8 cellular contexts compared by ENCODE assay signal in genomic region chr16:59192551-59193199, GRCh38.
A peak's percentile ranks its signal among the peaks of the same experiment; 100 is the strongest.
DNase-seq lines count a peak whose midpoint lies in the region; ATAC-seq, FAIRE-seq and TF ChIP-seq lines count a peak whose summit lies in the region.

No MANE protein-coding gene starts in this region.

- peak; percentile 20 for DNase-seq in AG20443 (ENCODE audit: low spot score)
- DNase-seq in NCI-H460 (ENCODE audit: extremely low read depth, low read depth), result peak; percentile 45
- DNase-seq in epithelial cell of esophagus (ENCODE audit: low read depth), result peak; percentile 11
- DNase-seq in upper lobe of right lung, result no peak
- DNase-seq in cerebellum (ENCODE audit: low spot score), result no peak
- no peak for DNase-seq in frontal cortex (ENCODE audit: low spot score in 2 of 2)

- no peaks in the 10 kb centered on the region for H3K4me1 ChIP-seq in upper lobe of right lung

- peak; percentile 80 for ATAC-seq in GM18868 (IDR thresholded peaks at IDR 0.05; ENCODE audit: unreplicated experiment)
- peak; percentile 63 for ATAC-seq in upper lobe of right lung
- ATAC-seq in GM18907 (IDR thresholded peaks at IDR 0.05; ENCODE audit: unreplicated experiment), result no peak

- intact Hi-C loops in upper lobe of right lung (cut with DNase I), result no loop called here

- no peaks in the 10 kb centered on the region for H3K9me3 ChIP-seq in upper lobe of right lung

- TF ChIP-seq CTCF in epithelial cell of esophagus (IDR thresholded peaks at IDR 0.05; ENCODE audit: insufficient read depth, low read depth, low read length, missing control alignments) (peak; percentile 19), upper lobe of right lung (IDR thresholded peaks at IDR 0.05) (peak; percentile 53)

- H3K36me3 ChIP-seq in upper lobe of right lung, result no peaks in the 10 kb centered on the region

- H3K4me3 ChIP-seq in epithelial cell of esophagus (ENCODE audit: low read length) (no peak overlapping the region), upper lobe of right lung (no peak overlapping the region)

- no peak overlapping the region for H3K27ac ChIP-seq in upper lobe of right lung

- H3K27me3 ChIP-seq in upper lobe of right lung, result no peaks in the 10 kb centered on the region

- FAIRE-seq in frontal cortex (lab: Jason Lieb, UNC), result no peak

Comparison
In these comparisons a context has a peak if more than half of its experiments do, and no peak if none do; other contexts are left out.
1. DNase-seq: peak in AG20443 (single experiment), NCI-H460 (single experiment) and epithelial cell of esophagus (single experiment); none in upper lobe of right lung (single experiment), cerebellum (single experiment) and frontal cortex (0 of 2).